Comparison of ENCODE assay signal across 14 cellular contexts in genomic region chr3:60076307-60076706, GRCh38.
DNase-seq lines count a peak whose midpoint lies in the region; ATAC-seq and TF ChIP-seq lines count a peak whose summit lies in the region.
"Had no signal": no experiment of that assay in that cellular context is flagged by ENCODE, and none has a peak within 500 bp of the region (broad histone marks: within the 10 kb centered on the region; RNA-seq: fewer than 3 reads in every experiment).

No MANE protein-coding gene starts in this region.

- TF ChIP-seq CTCF in endodermal cell (conservative IDR thresholded peaks at IDR 0.05): no peak

- H3K27ac Mint-ChIP-seq in activated CD4-positive, alpha-beta T cell treated with anti-CD3 and anti-CD28 coated beads, Interleukin-2, amount 10 ng/mL, durations not matched to agents 7 days and 5 days: peak overlapping the region; percentile 77
- H3K27ac Mint-ChIP-seq in dendritic cell treated with granulocyte-macrophage colony-stimulating factor and Interleukin-4, amounts not matched to agents 40 ng/mL and 50 ng/mL, for 4 days: no peak overlapping the region
- H3K27ac Mint-ChIP-seq in stimulated activated naive B cell treated with anti-CD40 and anti-IgM and Interleukin-4, amounts not matched to agents 10 μg/mL and 1 μg/mL and 100 μg/mL, for 72 hours: no peak overlapping the region
- no peak overlapping the region for H3K27ac Mint-ChIP-seq in endodermal cell
- H3K27ac Mint-ChIP-seq: H9 had no signal

- H3K9me3 ChIP-seq in endodermal cell (ENCODE audit: control insufficient read depth, low read length): no peaks in the 10 kb centered on the region
- H3K9me3 ChIP-seq: colonic mucosa had no signal

- no peak overlapping the region for H3K27ac ChIP-seq in endodermal cell (ENCODE audit: low read depth, low read length)
- H3K27ac ChIP-seq: colonic mucosa had no signal

- no peaks in the 10 kb centered on the region for H3K27me3 ChIP-seq in endodermal cell (ENCODE audit: control insufficient read depth, insufficient read depth, low read length, poor library complexity, severe bottlenecking)
- H3K27me3 ChIP-seq: colonic mucosa had no signal

- H3K27me3 Mint-ChIP-seq in activated CD4-positive, alpha-beta T cell treated with anti-CD3 and anti-CD28 coated beads, Interleukin-2, amount 10 ng/mL, durations not matched to agents 7 days and 5 days: no peaks in the 10 kb centered on the region
- H3K27me3 Mint-ChIP-seq in dendritic cell treated with granulocyte-macrophage colony-stimulating factor and Interleukin-4, amounts not matched to agents 40 ng/mL and 50 ng/mL, for 4 days: no peaks in the 10 kb centered on the region
- no peaks in the 10 kb centered on the region for H3K27me3 Mint-ChIP-seq in stimulated activated naive B cell treated with anti-CD40 and anti-IgM and Interleukin-4, amounts not matched to agents 10 μg/mL and 1 μg/mL and 100 μg/mL, for 72 hours
- H3K27me3 Mint-ChIP-seq in endodermal cell (ENCODE audit: insufficient read depth): peaks cover 19% of the 10 kb centered on the region

- ATAC-seq in stimulated activated naive B cell treated with anti-CD40 and anti-IgM and Interleukin-4, amounts not matched to agents 10 μg/mL and 1 μg/mL and 100 μg/mL, for 72 hours (replicated peaks): peak in 1 of 2 donors; percentile 48
- ATAC-seq in GM18505 (IDR thresholded peaks at IDR 0.05; ENCODE audit: unreplicated experiment): no peak

- peaks cover 42% of the 10 kb centered on the region for H3K36me3 Mint-ChIP-seq in activated CD4-positive, alpha-beta T cell treated with anti-CD3 and anti-CD28 coated beads, Interleukin-2, amount 10 ng/mL, durations not matched to agents 7 days and 5 days (ENCODE audit: low read depth)
- no peaks in the 10 kb centered on the region for H3K36me3 Mint-ChIP-seq in dendritic cell treated with granulocyte-macrophage colony-stimulating factor and Interleukin-4, amounts not matched to agents 40 ng/mL and 50 ng/mL, for 4 days (ENCODE audit: low read depth)
- peaks cover 7 to 10% of the 10 kb centered on the region in 2 donors for H3K36me3 Mint-ChIP-seq in stimulated activated naive B cell treated with anti-CD40 and anti-IgM and Interleukin-4, amounts not matched to agents 10 μg/mL and 1 μg/mL and 100 μg/mL, for 72 hours
- H3K36me3 Mint-ChIP-seq in endodermal cell (ENCODE audit: low read depth): no peaks in the 10 kb centered on the region

- H3K9me3 Mint-ChIP-seq in activated CD4-positive, alpha-beta T cell treated with anti-CD3 and anti-CD28 coated beads, Interleukin-2, amount 10 ng/mL, durations not matched to agents 7 days and 5 days: peaks cover 10% of the 10 kb centered on the region
- H3K9me3 Mint-ChIP-seq in dendritic cell treated with granulocyte-macrophage colony-stimulating factor and Interleukin-4, amounts not matched to agents 40 ng/mL and 50 ng/mL, for 4 days: peaks cover 7% of the 10 kb centered on the region
- H3K9me3 Mint-ChIP-seq in stimulated activated naive B cell treated with anti-CD40 and anti-IgM and Interleukin-4, amounts not matched to agents 10 μg/mL and 1 μg/mL and 100 μg/mL, for 72 hours: peaks cover 8 to 9% of the 10 kb centered on the region in 2 donors
- peaks cover 10% of the 10 kb centered on the region for H3K9me3 Mint-ChIP-seq in endodermal cell
- H3K9me3 Mint-ChIP-seq: H9 had no signal

- no peak overlapping the region for H3K4me3 ChIP-seq in endodermal cell (ENCODE audit: low read length)
- H3K4me3 ChIP-seq: colonic mucosa had no signal

- H3K4me1 ChIP-seq in endodermal cell (ENCODE audit: control insufficient read depth, insufficient read depth, low read length): peaks cover 11% of the 10 kb centered on the region
- H3K4me1 ChIP-seq: colonic mucosa had no signal

- no peak for TF ChIP-seq POLR2A in GM18505 (IDR thresholded peaks at IDR 0.05; ENCODE audit: borderline replicate concordance, extremely low read depth, insufficient read depth, insufficient read length)

- intact Hi-C loops in dendritic cell treated with granulocyte-macrophage colony-stimulating factor and Interleukin-4, amounts not matched to agents 40 ng/mL and 50 ng/mL, for 4 days (cut with micrococcal nuclease): no loop called here

- peaks cover 69% of the 10 kb centered on the region for H3K4me1 Mint-ChIP-seq in activated CD4-positive, alpha-beta T cell treated with anti-CD3 and anti-CD28 coated beads, Interleukin-2, amount 10 ng/mL, durations not matched to agents 7 days and 5 days
- peaks cover 9% of the 10 kb centered on the region for H3K4me1 Mint-ChIP-seq in dendritic cell treated with granulocyte-macrophage colony-stimulating factor and Interleukin-4, amounts not matched to agents 40 ng/mL and 50 ng/mL, for 4 days (ENCODE audit: low read depth)
- peaks cover 18 to 43% of the 10 kb centered on the region in 2 donors for H3K4me1 Mint-ChIP-seq in stimulated activated naive B cell treated with anti-CD40 and anti-IgM and Interleukin-4, amounts not matched to agents 10 μg/mL and 1 μg/mL and 100 μg/mL, for 72 hours
- H3K4me1 Mint-ChIP-seq in endodermal cell: peaks cover 16% of the 10 kb centered on the region

- CTCF ChIA-PET in activated CD4-positive, alpha-beta T cell treated with anti-CD3 and anti-CD28 coated beads, Interleukin-2, amount 10 ng/mL, durations not matched to agents 7 days and 5 days (lab: Charles Lee): interaction anchor here (0.7 to 1.4 kb wide), 3 partner anchors 11 to 21 kb away, joined by 3 to 7 read pairs (median 3); no protein-coding TSS in a partner anchor

- 89 to 100% methylated on average over 1 of the region's 1 CpG for WGBS in endodermal cell (ENCODE audit: insufficient coverage in 1 of 2, insufficient read length in 1 of 2), 2 experiments

- no peak overlapping the region for H3K9ac ChIP-seq in endodermal cell (ENCODE audit: extremely low read depth, low read length, poor library complexity, severe bottlenecking)

- peak overlapping the region; percentile 55 for H3K4me3 Mint-ChIP-seq in activated CD4-positive, alpha-beta T cell treated with anti-CD3 and anti-CD28 coated beads, Interleukin-2, amount 10 ng/mL, durations not matched to agents 7 days and 5 days
- H3K4me3 Mint-ChIP-seq in dendritic cell treated with granulocyte-macrophage colony-stimulating factor and Interleukin-4, amounts not matched to agents 40 ng/mL and 50 ng/mL, for 4 days: peak overlapping the region; percentile 46
- peak overlapping the region; percentile 2 to 64 for H3K4me3 Mint-ChIP-seq in stimulated activated naive B cell treated with anti-CD40 and anti-IgM and Interleukin-4, amounts not matched to agents 10 μg/mL and 1 μg/mL and 100 μg/mL, for 72 hours
- H3K4me3 Mint-ChIP-seq in endodermal cell: no peak overlapping the region
- H3K4me3 Mint-ChIP-seq: H9 had no signal

- POLR2A ChIA-PET in activated CD4-positive, alpha-beta T cell treated with anti-CD3 and anti-CD28 coated beads, Interleukin-2, amount 10 ng/mL, durations not matched to agents 7 days and 5 days (lab: Charles Lee): no interaction called here

- no peak for DNase-seq in activated CD4-positive, alpha-beta T cell treated with anti-CD3 and anti-CD28 coated beads, Interleukin-2, amount 10 ng/mL, durations not matched to agents 7 days and 5 days
- DNase-seq in activated CD4-positive, alpha-beta T cell treated with anti-CD3 and anti-CD28 coated beads, Interleukin-2, amount 50 U/mL, for 4 hours: no peak
- DNase-seq in NOMO-1 treated with dmso at 0.1 percent for 144 hours (lab: John Stamatoyannopoulos, UW; ENCODE audit: unreplicated experiment): peak; percentile 68
- no peak for DNase-seq in stimulated activated naive B cell treated with anti-CD40 and anti-IgM and Interleukin-4, amounts not matched to agents 10 μg/mL and 1 μg/mL and 100 μg/mL, for 72 hours
- DNase-seq in endodermal cell: no peak
- DNase-seq in superior temporal gyrus (ENCODE audit: extremely low spot score): no peak
- DNase-seq: colonic mucosa, H9, NCI-H1105, NCI-H510A, SHP77 treated with DMSO at 0.1 percent for 48 hours, trophoblast cell had no signal

- H3K36me3 ChIP-seq in endodermal cell (ENCODE audit: control insufficient read depth, insufficient read depth, low read length): no peaks in the 10 kb centered on the region
- H3K36me3 ChIP-seq: colonic mucosa had no signal
